In the genomic region with DNA sequence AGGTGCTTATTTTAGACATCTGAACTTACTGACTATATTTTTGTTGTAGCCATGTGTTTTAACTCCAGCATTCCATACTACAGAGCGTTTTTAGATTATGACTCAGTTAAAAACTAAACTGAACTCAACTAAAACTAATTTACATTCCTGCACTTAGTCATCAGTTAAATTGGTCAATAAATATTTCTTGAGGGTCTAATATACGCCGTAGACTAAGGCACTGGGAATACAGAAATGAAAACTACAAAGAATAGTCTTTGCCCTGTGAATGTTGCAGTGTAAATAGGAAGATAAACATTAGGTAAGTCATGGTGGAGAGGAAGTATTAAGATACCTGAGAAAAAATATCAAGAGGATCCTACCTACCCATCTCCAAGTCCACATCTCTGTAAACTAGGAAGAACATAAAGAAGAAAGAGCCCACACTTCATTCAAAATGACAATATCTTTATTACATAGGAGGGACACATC, we compare ENCODE assay signal across 12 cellular contexts. TPM values are rescaled to one million over a fixed set of nuclear protein-coding genes. Genes with fewer than 3 reads are reported as not detected.
DNase-seq lines count a peak whose midpoint lies in the region; FAIRE-seq and TF ChIP-seq lines count a peak whose summit lies in the region.
"Had no signal": no experiment of that assay in that cellular context is flagged by ENCODE, and none has a peak within 500 bp of the region (broad histone marks: within the 10 kb centered on the region; RNA-seq: fewer than 3 reads in every experiment).

No MANE protein-coding gene starts in this region.

- H3K4me3 ChIP-seq in SK-N-SH (ENCODE audit: low read depth in 2 of 2, low read length in 1 of 2), result no peak overlapping the region
- no peak overlapping the region for H3K4me3 ChIP-seq in fibroblast of pulmonary artery (replicated peaks; ENCODE audit: low read depth, low read length)
- H3K4me3 ChIP-seq in sigmoid colon, result no peak overlapping the region
- H3K4me3 ChIP-seq: cardiac muscle cell, testis had no signal

- FAIRE-seq in GM18507 (lab: Jason Lieb, UNC), result peak; percentile 5

- H3K79me2 ChIP-seq in SK-N-SH (ENCODE audit: insufficient read depth), result peaks cover 88% of the 10 kb centered on the region

- TF ChIP-seq POLR2A in sigmoid colon (IDR thresholded peaks at IDR 0.05), result no peak

- H3K9me3 ChIP-seq in SK-N-SH, result no peaks in the 10 kb centered on the region
- H3K9me3 ChIP-seq in sigmoid colon, result no peaks in the 10 kb centered on the region
- H3K9me3 ChIP-seq: testis had no signal

- no peaks in the 10 kb centered on the region for H4K20me1 ChIP-seq in SK-N-SH (ENCODE audit: insufficient read depth)

- H3K4me1 ChIP-seq in SK-N-SH (ENCODE audit: control insufficient read depth in 1 of 2, insufficient read depth in 2 of 2, low read depth in 1 of 2, low read length in 1 of 2) (peaks cover 2 to 60% of the 10 kb centered on the region in 2 experiments), sigmoid colon (peaks cover 0 to 95% (median 87%) of the 10 kb centered on the region in 4 donors)

- peak overlapping the region; percentile 70 for H3K9ac ChIP-seq in SK-N-SH

- WGBS in SK-N-SH (ENCODE audit: low lambda C conversion rate), result 8% methylated on average over 3 of the region's 3 CpGs
- 31 to 54% methylated on average over 3 of the region's 3 CpGs for WGBS in sigmoid colon, 2 donors

- TF ChIP-seq EP300 in SK-N-SH (IDR thresholded peaks at IDR 0.05; ENCODE audit: borderline replicate concordance in 1 of 2, low read depth in 1 of 2, low read length in 1 of 2) (peak; percentile 66 to 96), sigmoid colon (IDR thresholded peaks at IDR 0.05) (peak in 2 of 4 donors; percentile 22 to 32)

- H3F3A ChIP-seq in SK-N-SH (replicated peaks; ENCODE audit: insufficient read depth), result peaks cover 77% of the 10 kb centered on the region

- TF ChIP-seq CTCF in SK-N-SH (IDR thresholded peaks at IDR 0.05), result no peak
- TF ChIP-seq CTCF in fibroblast of pulmonary artery (IDR thresholded peaks at IDR 0.05; ENCODE audit: low read length, missing control alignments), result no peak
- TF ChIP-seq CTCF in sigmoid colon (IDR thresholded peaks at IDR 0.05), result no peak

- peaks cover 20 to 39% of the 10 kb centered on the region in 2 experiments for H3K36me3 ChIP-seq in SK-N-SH (replicated peaks in 1 of 2; ENCODE audit: control insufficient read depth in 1 of 2, insufficient read depth in 2 of 2, low read length in 1 of 2)
- H3K36me3 ChIP-seq in sigmoid colon, result peaks cover 0 to 4% (median 0%) of the 10 kb centered on the region in 4 donors

- H3K9me2 ChIP-seq in SK-N-SH, result no peaks in the 10 kb centered on the region

- no peaks in the 10 kb centered on the region for H3K27me3 ChIP-seq in SK-N-SH (ENCODE audit: insufficient read depth)
- H3K27me3 ChIP-seq in sigmoid colon, result no peaks in the 10 kb centered on the region
- H3K27me3 ChIP-seq: cardiac muscle cell, testis had no signal

- no peak for DNase-seq in GM18507 (ENCODE audit: extremely low spot score, insufficient read length, low read depth)
- DNase-seq in SK-N-SH, result no peak
- peak; percentile 72 for DNase-seq in fibroblast of pulmonary artery (ENCODE audit: low read depth)
- no peak for DNase-seq in sigmoid colon
- DNase-seq in activated CD4-positive, alpha-beta T cell treated with anti-CD3 and anti-CD28 coated beads, Interleukin-2, amount 50 U/mL, for 1 hour, result no peak
- no peak for DNase-seq in activated CD8-positive, alpha-beta memory T cell treated with anti-CD3 and anti-CD28 coated beads for 24 hours
- no peak for DNase-seq in AG08396 (ENCODE audit: low spot score)
- DNase-seq in SHP77 (lab: John Stamatoyannopoulos, UW), result no peak
- DNase-seq: activated CD4-positive, alpha-beta T cell treated with anti-CD3 and anti-CD28 coated beads, Interleukin-2, amount 10 ng/mL, durations not matched to agents 24 days and 14 days; islet precursor cell; testis had no signal

- intact Hi-C loops in sigmoid colon (cut with DNase I), result no loop called here

- POLR2A ChIA-PET in SK-N-SH (lab: Yijun Ruan, JAX), result no interaction called here

- H3K4me2 ChIP-seq in SK-N-SH, result peak overlapping the region; percentile 70

- CTCF ChIA-PET in SK-N-SH (lab: Yijun Ruan, JAX), result interaction anchor here (1.7 kb wide), 1 partner anchor 165 kb away, joined by 5 read pairs; no protein-coding TSS in a partner anchor

- no peak for TF ChIP-seq RAD21 in SK-N-SH (IDR thresholded peaks at IDR 0.05; ENCODE audit: low read length)

- peak overlapping the region; percentile 90 to 98 for H3K27ac ChIP-seq in SK-N-SH (ENCODE audit: low read depth in 2 of 2, low read length in 1 of 2)
- peak overlapping the region; percentile 72 to 89 (median 80) for H3K27ac ChIP-seq in sigmoid colon
- H3K27ac ChIP-seq: cardiac muscle cell, testis had no signal

- no peak overlapping the region for H2AFZ ChIP-seq in SK-N-SH (ENCODE audit: low read depth)

TF ChIP-seq in SK-N-SH, 30 proteins besides CTCF, POLR2A, EP300 and RAD21 (continues in another document):
- no peak for TF ChIP-seq YY1 (IDR thresholded peaks at IDR 0.05; ENCODE audit: low read depth)
- TF ChIP-seq NFIC (IDR thresholded peaks at IDR 0.05; ENCODE audit: borderline replicate concordance), result peak; percentile 68; the same call in 1 of the 2 replicates
- TF ChIP-seq USF1 (IDR thresholded peaks at IDR 0.05; ENCODE audit: borderline replicate concordance, low read depth), result no peak
- peak; percentile 25; the same call in 1 of the 2 replicates for TF ChIP-seq MAX (IDR thresholded peaks at IDR 0.05; ENCODE audit: low read depth)
- TF ChIP-seq SIN3A (IDR thresholded peaks at IDR 0.05; ENCODE audit: borderline replicate concordance, low read depth, low read length), result no peak
- no peak for TF ChIP-seq NRF1 (IDR thresholded peaks at IDR 0.05; ENCODE audit: low read depth, low read length)
- no peak for TF ChIP-seq FOXJ3 (CRISPR knock-in tag; IDR thresholded peaks at IDR 0.05)
- no peak for TF ChIP-seq IRF3 (IDR thresholded peaks at IDR 0.05; ENCODE audit: low read depth, low read length)
- no peak for TF ChIP-seq RCOR1 (IDR thresholded peaks at IDR 0.05; ENCODE audit: low read length)
- TF ChIP-seq TAF1 (IDR thresholded peaks at IDR 0.05; ENCODE audit: borderline replicate concordance, low read depth, low read length), result no peak
- TF ChIP-seq FOSL2 (IDR thresholded peaks at IDR 0.05; ENCODE audit: borderline replicate concordance, low read depth), result peak; percentile 92
- peak; percentile 86 for TF ChIP-seq RXRA (IDR thresholded peaks at IDR 0.05; ENCODE audit: borderline replicate concordance, low read depth)
- peak; percentile 95 for TF ChIP-seq TCF12 (IDR thresholded peaks at IDR 0.05)
- TF ChIP-seq, protein P1, sequence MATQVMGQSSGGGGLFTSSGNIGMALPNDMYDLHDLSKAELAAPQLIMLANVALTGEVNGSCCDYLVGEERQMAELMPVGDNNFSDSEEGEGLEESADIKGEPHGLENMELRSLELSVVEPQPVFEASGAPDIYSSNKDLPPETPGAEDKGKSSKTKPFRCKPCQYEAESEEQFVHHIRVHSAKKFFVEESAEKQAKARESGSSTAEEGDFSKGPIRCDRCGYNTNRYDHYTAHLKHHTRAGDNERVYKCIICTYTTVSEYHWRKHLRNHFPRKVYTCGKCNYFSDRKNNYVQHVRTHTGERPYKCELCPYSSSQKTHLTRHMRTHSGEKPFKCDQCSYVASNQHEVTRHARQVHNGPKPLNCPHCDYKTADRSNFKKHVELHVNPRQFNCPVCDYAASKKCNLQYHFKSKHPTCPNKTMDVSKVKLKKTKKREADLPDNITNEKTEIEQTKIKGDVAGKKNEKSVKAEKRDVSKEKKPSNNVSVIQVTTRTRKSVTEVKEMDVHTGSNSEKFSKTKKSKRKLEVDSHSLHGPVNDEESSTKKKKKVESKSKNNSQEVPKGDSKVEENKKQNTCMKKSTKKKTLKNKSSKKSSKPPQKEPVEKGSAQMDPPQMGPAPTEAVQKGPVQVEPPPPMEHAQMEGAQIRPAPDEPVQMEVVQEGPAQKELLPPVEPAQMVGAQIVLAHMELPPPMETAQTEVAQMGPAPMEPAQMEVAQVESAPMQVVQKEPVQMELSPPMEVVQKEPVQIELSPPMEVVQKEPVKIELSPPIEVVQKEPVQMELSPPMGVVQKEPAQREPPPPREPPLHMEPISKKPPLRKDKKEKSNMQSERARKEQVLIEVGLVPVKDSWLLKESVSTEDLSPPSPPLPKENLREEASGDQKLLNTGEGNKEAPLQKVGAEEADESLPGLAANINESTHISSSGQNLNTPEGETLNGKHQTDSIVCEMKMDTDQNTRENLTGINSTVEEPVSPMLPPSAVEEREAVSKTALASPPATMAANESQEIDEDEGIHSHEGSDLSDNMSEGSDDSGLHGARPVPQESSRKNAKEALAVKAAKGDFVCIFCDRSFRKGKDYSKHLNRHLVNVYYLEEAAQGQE (IDR thresholded peaks at IDR 0.05; ENCODE audit: low read depth, low read length), result no peak

RNA-seq across cellular contexts. Expression of gene MBNL2, which starts 52.7 kb away (rescaled TPM):
- polyA plus RNA-seq in SK-N-SH (2012; rRNA removed), result 24.5 and 27.9 TPM in 2 replicates
- polyA plus RNA-seq in SK-N-SH (2012; cell fraction: cytosol; rRNA removed), result 38.4 and 46.6 TPM in 2 replicates
- 21.4 and 39.6 TPM in 2 replicates for polyA plus RNA-seq in SK-N-SH (2012; cell fraction: nucleus; rRNA removed)
- total RNA-seq in sigmoid colon, result 100 to 1,000 TPM in 1 of 4 donors, 10 to 100 TPM in 3; 84.7 to 110 (median 95.1) TPM
- 10 to 100 TPM; 11.8 to 16.2 (median 14.8) TPM for polyA plus RNA-seq in sigmoid colon
